8 cellular contexts compared by ENCODE assay signal in genomic region chr10:68988530-68989316, GRCh38. TPM values are rescaled to one million over a fixed set of nuclear protein-coding genes. Genes with fewer than 3 reads are reported as not detected.
A peak's percentile ranks its signal among the peaks of the same experiment; 100 is the strongest.
DNase-seq lines count a peak whose midpoint lies in the region; ATAC-seq and TF ChIP-seq lines count a peak whose summit lies in the region.

Gene KIFBP, plus strand, starts transcription at chr10:68988803. Its CDS starts 30 bp downstream, at chr10:68988833.

- intact Hi-C loops in activated CD4-positive, alpha-beta memory T cell treated with anti-CD3 and anti-CD28 coated beads for 36 hours (cut with micrococcal nuclease) = loop anchor here (1.0 kb wide), 3 partner anchors 9 to 102 kb away; partner anchors contain the start of gene DDX21
- intact Hi-C loops in dorsolateral prefrontal cortex (cut with DNase I) = loop anchor here in 1 of 2 donors (2.0 to 5.0 kb wide), 2 partner anchors 86 to 136 kb away; partner anchors contain the start of genes DDX50 and VPS26A

- H3K4me1 ChIP-seq in CD4-positive, CD25-positive, alpha-beta regulatory T cell (ENCODE audit: control insufficient read depth, insufficient read depth, low read length, poor library complexity, severe bottlenecking) = peaks cover 41% of the 10 kb centered on the region
- H3K4me1 ChIP-seq in liver (ENCODE audit: control insufficient read depth in 4 of 4, insufficient read depth in 4 of 4, low read length in 3 of 4) = peaks cover 0 to 19% (median 12%) of the 10 kb centered on the region in 4 donors

- peaks cover 15% of the 10 kb centered on the region for H3K36me3 ChIP-seq in CD4-positive, CD25-positive, alpha-beta regulatory T cell (ENCODE audit: control insufficient read depth, insufficient read depth, low read length)
- peaks cover 2 to 16% (median 9%) of the 10 kb centered on the region in 4 donors for H3K36me3 ChIP-seq in liver (ENCODE audit: control insufficient read depth in 4 of 4, insufficient read depth in 3 of 4, low read depth in 1 of 4, low read length in 3 of 4)

- under 1% methylated on average over 62 of the region's 62 CpGs for WGBS in liver

- peak within 1 kb of the TSS; percentile 60 to 84 for H3K9ac ChIP-seq in liver (ENCODE audit: low read depth in 1 of 2, low read length in 2 of 2)

- POLR2A ChIA-PET in activated CD4-positive, alpha-beta memory T cell treated with anti-CD3 and anti-CD28 coated beads for 36 hours (lab: Charles Lee) = interaction anchor here (1.0 to 3.4 kb wide), 5 partner anchors 11 to 104 kb away, joined by 4 to 19 read pairs (median 7); partner anchors contain the start of genes DDX21 and SRGN

- no peaks in the 10 kb centered on the region for H3K27me3 ChIP-seq in CD4-positive, CD25-positive, alpha-beta regulatory T cell (ENCODE audit: control insufficient read depth, insufficient read depth, low read length)
- H3K27me3 ChIP-seq in dorsolateral prefrontal cortex (no peaks in the 10 kb centered on the region), liver (ENCODE audit: control insufficient read depth in 4 of 4, insufficient read depth in 4 of 4, low read length in 3 of 4) (no peaks in the 10 kb centered on the region)

- peak; percentile 75 to 76 for ATAC-seq in CD4-positive, CD25-positive, alpha-beta regulatory T cell (ENCODE audit: low read depth in 2 of 2)
- peak; percentile 80 for ATAC-seq in GM19395 (IDR thresholded peaks at IDR 0.05; ENCODE audit: unreplicated experiment)
- peak; percentile 70 for ATAC-seq in HG03565 (IDR thresholded peaks at IDR 0.05; ENCODE audit: unreplicated experiment)

- peak within 1 kb of the TSS; percentile 81 for H3K27ac ChIP-seq in CD4-positive, CD25-positive, alpha-beta regulatory T cell (ENCODE audit: insufficient read depth, low read length, poor library complexity, severe bottlenecking)
- peak within 1 kb of the TSS; percentile 0 to 94 (median 86) for H3K27ac ChIP-seq in dorsolateral prefrontal cortex
- peak within 1 kb of the TSS; percentile 69 to 70 for H3K27ac ChIP-seq in liver (ENCODE audit: low read depth in 1 of 2, low read length in 2 of 2)

- peaks cover 0 to 2% (median 0%) of the 10 kb centered on the region in 7 donors for H3K9me3 Mint-ChIP-seq in CD4-positive, CD25-positive, alpha-beta regulatory T cell
- H3K9me3 Mint-ChIP-seq in activated CD4-positive, alpha-beta memory T cell treated with anti-CD3 and anti-CD28 coated beads for 36 hours = no peaks in the 10 kb centered on the region

- DNase-seq in CD4-positive, CD25-positive, alpha-beta regulatory T cell = peak; percentile 75 to 90 (median 76)
- DNase-seq in NCI-H748 treated with DMSO at 0.1 percent for 48 hours (lab: John Stamatoyannopoulos, UW) = peak; percentile 91
- peak; percentile 93 for DNase-seq in activated CD4-positive, alpha-beta memory T cell treated with anti-CD3 and anti-CD28 coated beads for 36 hours
- peak; percentile 86 to 99 (median 96) for DNase-seq in dorsolateral prefrontal cortex
- DNase-seq in stimulated activated CD4-positive, alpha-beta T cell treated with anti-CD3 and anti-CD28 coated beads, Interleukin-4, amount 100 ng/mL, for 24 hours = peak; percentile 87

- no peaks in the 10 kb centered on the region for H3K27me3 Mint-ChIP-seq in CD4-positive, CD25-positive, alpha-beta regulatory T cell
- H3K27me3 Mint-ChIP-seq in activated CD4-positive, alpha-beta memory T cell treated with anti-CD3 and anti-CD28 coated beads for 36 hours = no peaks in the 10 kb centered on the region

- H3K4me1 Mint-ChIP-seq in CD4-positive, CD25-positive, alpha-beta regulatory T cell = peaks cover 22 to 63% (median 46%) of the 10 kb centered on the region in 4 donors
- H3K4me1 Mint-ChIP-seq in activated CD4-positive, alpha-beta memory T cell treated with anti-CD3 and anti-CD28 coated beads for 36 hours (ENCODE audit: low read depth) = peaks cover 49% of the 10 kb centered on the region

- peak within 1 kb of the TSS; percentile 91 to 97 (median 97) for H3K27ac Mint-ChIP-seq in CD4-positive, CD25-positive, alpha-beta regulatory T cell
- H3K27ac Mint-ChIP-seq in activated CD4-positive, alpha-beta memory T cell treated with anti-CD3 and anti-CD28 coated beads for 36 hours = peak within 1 kb of the TSS; percentile 83

- H3K4me3 ChIP-seq in CD4-positive, CD25-positive, alpha-beta regulatory T cell (ENCODE audit: low read depth, low read length) = peak within 1 kb of the TSS; percentile 78
- H3K4me3 ChIP-seq in dorsolateral prefrontal cortex (peak within 1 kb of the TSS; percentile 58 to 100 (median 93)), liver (ENCODE audit: low read depth in 1 of 3, low read length in 3 of 3) (peak within 1 kb of the TSS; percentile 86 to 96 (median 91))

- TF ChIP-seq CTCF in dorsolateral prefrontal cortex (IDR thresholded peaks at IDR 0.05 in 54 of 56, conservative IDR thresholded peaks at IDR 0.05 in 2 of 56; ENCODE audit: low read depth in 1 of 56, partially characterized antibody in 56 of 56) = peak in 55 of 56 donors; percentile 17 to 83 (median 61)
- peak; percentile 25 for TF ChIP-seq CTCF in liver (IDR thresholded peaks at IDR 0.05; ENCODE audit: low read depth, low read length, missing input control)

- H3K36me3 Mint-ChIP-seq in CD4-positive, CD25-positive, alpha-beta regulatory T cell = peaks cover 6% of the 10 kb centered on the region
- peaks cover 17% of the 10 kb centered on the region for H3K36me3 Mint-ChIP-seq in activated CD4-positive, alpha-beta memory T cell treated with anti-CD3 and anti-CD28 coated beads for 36 hours

- CTCF ChIA-PET in activated CD4-positive, alpha-beta memory T cell treated with anti-CD3 and anti-CD28 coated beads for 36 hours (lab: Charles Lee) = interaction anchor here (0.8 to 3.4 kb wide), 12 partner anchors 10 to 136 kb away, joined by 3 to 26 read pairs (median 3); partner anchors contain the start of gene DDX21

- peak; percentile 55 to 65 for TF ChIP-seq RAD21 in liver (IDR thresholded peaks at IDR 0.05)

- peak within 1 kb of the TSS; percentile 95 to 99 (median 96) for H3K4me3 Mint-ChIP-seq in CD4-positive, CD25-positive, alpha-beta regulatory T cell
- H3K4me3 Mint-ChIP-seq in activated CD4-positive, alpha-beta memory T cell treated with anti-CD3 and anti-CD28 coated beads for 36 hours = peak within 1 kb of the TSS; percentile 92

- H3K9me3 ChIP-seq in CD4-positive, CD25-positive, alpha-beta regulatory T cell (ENCODE audit: control insufficient read depth in 2 of 2, low read length in 2 of 2) = no peaks in the 10 kb centered on the region
- H3K9me3 ChIP-seq in liver (ENCODE audit: control insufficient read depth in 4 of 4, low read length in 3 of 4) = no peaks in the 10 kb centered on the region

TF ChIP-seq in liver, 16 proteins besides CTCF, POLR2A, EP300 and RAD21 (continues in another document):
- TF ChIP-seq ZBTB33 (IDR thresholded peaks at IDR 0.05) (peak; percentile 72), FOXA2 (IDR thresholded peaks at IDR 0.05) (no peak), NR2F2 (IDR thresholded peaks at IDR 0.05) (peak; percentile 45), HNF4A (conservative IDR thresholded peaks at IDR 0.05) (peak in 1 of 2 donors; percentile 30), HNF4G (IDR thresholded peaks at IDR 0.05) (no peak), ATF3 (IDR thresholded peaks at IDR 0.05) (no peak), FOXA1 (IDR thresholded peaks at IDR 0.05) (no peak), TAF1 (conservative IDR thresholded peaks at IDR 0.05) (peak; percentile 80), EGR1 (IDR thresholded peaks at IDR 0.05; ENCODE audit: low read depth in 2 of 2) (no peak), RXRA (IDR thresholded peaks at IDR 0.05) (peak; percentile 67 to 71), MAX (IDR thresholded peaks at IDR 0.05) (peak; percentile 85), YY1 (IDR thresholded peaks at IDR 0.05) (peak; percentile 96)

RNA-seq across cellular contexts. Expression of gene KIFBP, which starts in this region (rescaled TPM):
- 5.1 TPM for total RNA-seq in CD4-positive, CD25-positive, alpha-beta regulatory T cell
- 1 to 10 TPM; 2.9 to 5.0 (median 4.2) TPM for polyA plus RNA-seq in CD4-positive, CD25-positive, alpha-beta regulatory T cell
- 10 to 100 TPM; 23.0 to 25.2 TPM for total RNA-seq in activated CD4-positive, alpha-beta memory T cell treated with anti-CD3 and anti-CD28 coated beads for 36 hours
- total RNA-seq in dorsolateral prefrontal cortex (10 to 100 TPM; 33.1 to 77.4 (median 62.0) TPM), liver (10 to 100 TPM in 1 of 2 donors, 1 to 10 TPM in 1; 8.5 to 11.2 TPM)
- 1 to 10 TPM; 5.7 to 7.3 TPM for polyA plus RNA-seq in liver

Comparison
In these comparisons a context has a peak if more than half of its experiments do, and no peak if none do; other contexts are left out.
1. Peak in every context shown above with its lines: DNase-seq, ATAC-seq, H3K4me3 ChIP-seq and H3K27ac ChIP-seq.